Comparison of ENCODE assay signal across 1 cellular context in the genomic region with DNA sequence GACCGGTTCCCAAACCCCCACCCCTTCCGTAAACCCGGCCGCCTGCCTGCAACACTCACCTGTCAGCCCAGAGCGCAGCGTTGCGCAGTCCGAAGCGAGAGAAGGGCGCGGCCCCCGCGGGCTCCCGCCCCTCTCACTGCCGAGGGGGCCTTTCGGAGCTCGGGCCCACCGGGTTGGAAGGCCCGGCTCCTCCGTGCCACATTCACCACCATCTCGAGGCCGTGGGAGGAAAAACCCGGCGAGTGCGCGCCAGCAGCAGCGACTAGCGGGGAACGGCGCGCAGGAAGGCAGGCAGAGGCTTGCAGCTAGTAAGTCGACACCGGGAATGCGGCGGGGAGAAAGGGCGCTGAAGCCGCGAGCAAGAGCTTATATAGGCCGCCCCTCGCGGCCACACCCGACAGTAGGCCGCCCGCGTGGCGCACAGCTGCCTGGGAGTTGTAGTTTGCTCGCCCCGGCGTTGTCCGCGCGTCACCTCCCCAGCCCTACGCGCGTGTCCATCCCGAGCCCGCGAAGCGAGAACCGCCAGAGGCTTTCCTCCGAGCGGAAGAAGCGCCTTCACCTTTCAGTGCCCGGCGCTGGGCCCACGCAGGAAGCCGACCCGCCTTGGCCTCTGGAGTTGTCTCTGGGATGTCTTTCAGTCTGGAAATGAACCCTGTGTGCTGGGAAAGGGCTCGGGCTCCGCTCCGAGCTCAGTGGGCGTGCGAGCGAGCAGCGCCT.
TF ChIP-seq lines count a peak whose summit lies in the region.

No MANE protein-coding gene starts in this region.

TF ChIP-seq in WTC11, 78 proteins besides CTCF, POLR2A, EP300 and RAD21 (continued from another document and continues in another):
- TF ChIP-seq IRF2 (CRISPR knock-in tag; IDR thresholded peaks at IDR 0.05; ENCODE audit: borderline replicate concordance, low read depth) (no peak), NR1H2 (CRISPR knock-in tag; IDR thresholded peaks at IDR 0.05) (peak; percentile 67; the same call in 1 of the 2 replicates), CREB1 (CRISPR knock-in tag; IDR thresholded peaks at IDR 0.05) (peak; percentile 51; the same call in 1 of the 2 replicates), NR2C2 (CRISPR knock-in tag; IDR thresholded peaks at IDR 0.05) (no peak), ZNF416 (CRISPR knock-in tag; IDR thresholded peaks at IDR 0.05) (0 out of 2 replicates have a peak, but pooled peaks have one; percentile 65), GRHL2 (CRISPR knock-in tag; IDR thresholded peaks at IDR 0.05; ENCODE audit: insufficient replicate concordance, severe bottlenecking) (no peak), OVOL2 (CRISPR knock-in tag; IDR thresholded peaks at IDR 0.05; ENCODE audit: borderline replicate concordance) (no peak), NFE2L1 (CRISPR knock-in tag; IDR thresholded peaks at IDR 0.05) (peak; percentile 70; the same call in 1 of the 2 replicates), KAT7 (CRISPR knock-in tag; IDR thresholded peaks at IDR 0.05; ENCODE audit: borderline replicate concordance) (peak; percentile 97), ZNF317 (CRISPR knock-in tag; IDR thresholded peaks at IDR 0.05; ENCODE audit: borderline replicate concordance, low read depth) (no peak), ETV6 (CRISPR knock-in tag; IDR thresholded peaks at IDR 0.05) (peak; percentile 90), ZNF671 (CRISPR knock-in tag; IDR thresholded peaks at IDR 0.05) (peak; percentile 72; the same call in 1 of the 2 replicates), TCF7 (CRISPR knock-in tag; IDR thresholded peaks at IDR 0.05; ENCODE audit: low read depth) (0 out of 2 replicates have a peak, but pooled peaks have one; percentile 56), JUN (CRISPR knock-in tag; IDR thresholded peaks at IDR 0.05) (peak; percentile 89; the same call in 1 of the 2 replicates), ATF1 (CRISPR knock-in tag; IDR thresholded peaks at IDR 0.05) (peak; percentile 78; the same call in 1 of the 2 replicates), CBFB (CRISPR knock-in tag; IDR thresholded peaks at IDR 0.05; ENCODE audit: low read depth) (no peak; the same call in 1 of the 2 replicates), ZNF423 (CRISPR knock-in tag; IDR thresholded peaks at IDR 0.05) (no peak), NFATC4 (CRISPR knock-in tag; IDR thresholded peaks at IDR 0.05) (peak; percentile 82; the same call in 1 of the 2 replicates), ZNF396 (CRISPR knock-in tag; IDR thresholded peaks at IDR 0.05; ENCODE audit: borderline replicate concordance) (no peak)
- TF ChIP-seq, protein P1, sequence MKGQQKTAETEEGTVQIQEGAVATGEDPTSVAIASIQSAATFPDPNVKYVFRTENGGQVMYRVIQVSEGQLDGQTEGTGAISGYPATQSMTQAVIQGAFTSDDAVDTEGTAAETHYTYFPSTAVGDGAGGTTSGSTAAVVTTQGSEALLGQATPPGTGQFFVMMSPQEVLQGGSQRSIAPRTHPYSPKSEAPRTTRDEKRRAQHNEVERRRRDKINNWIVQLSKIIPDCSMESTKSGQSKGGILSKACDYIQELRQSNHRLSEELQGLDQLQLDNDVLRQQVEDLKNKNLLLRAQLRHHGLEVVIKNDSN (CRISPR knock-in tag; IDR thresholded peaks at IDR 0.05): peak; percentile 71
- TF ChIP-seq, protein P2, sequence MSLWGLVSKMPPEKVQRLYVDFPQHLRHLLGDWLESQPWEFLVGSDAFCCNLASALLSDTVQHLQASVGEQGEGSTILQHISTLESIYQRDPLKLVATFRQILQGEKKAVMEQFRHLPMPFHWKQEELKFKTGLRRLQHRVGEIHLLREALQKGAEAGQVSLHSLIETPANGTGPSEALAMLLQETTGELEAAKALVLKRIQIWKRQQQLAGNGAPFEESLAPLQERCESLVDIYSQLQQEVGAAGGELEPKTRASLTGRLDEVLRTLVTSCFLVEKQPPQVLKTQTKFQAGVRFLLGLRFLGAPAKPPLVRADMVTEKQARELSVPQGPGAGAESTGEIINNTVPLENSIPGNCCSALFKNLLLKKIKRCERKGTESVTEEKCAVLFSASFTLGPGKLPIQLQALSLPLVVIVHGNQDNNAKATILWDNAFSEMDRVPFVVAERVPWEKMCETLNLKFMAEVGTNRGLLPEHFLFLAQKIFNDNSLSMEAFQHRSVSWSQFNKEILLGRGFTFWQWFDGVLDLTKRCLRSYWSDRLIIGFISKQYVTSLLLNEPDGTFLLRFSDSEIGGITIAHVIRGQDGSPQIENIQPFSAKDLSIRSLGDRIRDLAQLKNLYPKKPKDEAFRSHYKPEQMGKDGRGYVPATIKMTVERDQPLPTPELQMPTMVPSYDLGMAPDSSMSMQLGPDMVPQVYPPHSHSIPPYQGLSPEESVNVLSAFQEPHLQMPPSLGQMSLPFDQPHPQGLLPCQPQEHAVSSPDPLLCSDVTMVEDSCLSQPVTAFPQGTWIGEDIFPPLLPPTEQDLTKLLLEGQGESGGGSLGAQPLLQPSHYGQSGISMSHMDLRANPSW (CRISPR knock-in tag; conservative IDR thresholded peaks at IDR 0.05; ENCODE audit: low read depth): no peak
- TF ChIP-seq, protein P3, sequence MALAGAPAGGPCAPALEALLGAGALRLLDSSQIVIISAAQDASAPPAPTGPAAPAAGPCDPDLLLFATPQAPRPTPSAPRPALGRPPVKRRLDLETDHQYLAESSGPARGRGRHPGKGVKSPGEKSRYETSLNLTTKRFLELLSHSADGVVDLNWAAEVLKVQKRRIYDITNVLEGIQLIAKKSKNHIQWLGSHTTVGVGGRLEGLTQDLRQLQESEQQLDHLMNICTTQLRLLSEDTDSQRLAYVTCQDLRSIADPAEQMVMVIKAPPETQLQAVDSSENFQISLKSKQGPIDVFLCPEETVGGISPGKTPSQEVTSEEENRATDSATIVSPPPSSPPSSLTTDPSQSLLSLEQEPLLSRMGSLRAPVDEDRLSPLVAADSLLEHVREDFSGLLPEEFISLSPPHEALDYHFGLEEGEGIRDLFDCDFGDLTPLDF (CRISPR knock-in tag; IDR thresholded peaks at IDR 0.05): no peak; the same call in 1 of the 2 replicates
- TF ChIP-seq, protein P4, sequence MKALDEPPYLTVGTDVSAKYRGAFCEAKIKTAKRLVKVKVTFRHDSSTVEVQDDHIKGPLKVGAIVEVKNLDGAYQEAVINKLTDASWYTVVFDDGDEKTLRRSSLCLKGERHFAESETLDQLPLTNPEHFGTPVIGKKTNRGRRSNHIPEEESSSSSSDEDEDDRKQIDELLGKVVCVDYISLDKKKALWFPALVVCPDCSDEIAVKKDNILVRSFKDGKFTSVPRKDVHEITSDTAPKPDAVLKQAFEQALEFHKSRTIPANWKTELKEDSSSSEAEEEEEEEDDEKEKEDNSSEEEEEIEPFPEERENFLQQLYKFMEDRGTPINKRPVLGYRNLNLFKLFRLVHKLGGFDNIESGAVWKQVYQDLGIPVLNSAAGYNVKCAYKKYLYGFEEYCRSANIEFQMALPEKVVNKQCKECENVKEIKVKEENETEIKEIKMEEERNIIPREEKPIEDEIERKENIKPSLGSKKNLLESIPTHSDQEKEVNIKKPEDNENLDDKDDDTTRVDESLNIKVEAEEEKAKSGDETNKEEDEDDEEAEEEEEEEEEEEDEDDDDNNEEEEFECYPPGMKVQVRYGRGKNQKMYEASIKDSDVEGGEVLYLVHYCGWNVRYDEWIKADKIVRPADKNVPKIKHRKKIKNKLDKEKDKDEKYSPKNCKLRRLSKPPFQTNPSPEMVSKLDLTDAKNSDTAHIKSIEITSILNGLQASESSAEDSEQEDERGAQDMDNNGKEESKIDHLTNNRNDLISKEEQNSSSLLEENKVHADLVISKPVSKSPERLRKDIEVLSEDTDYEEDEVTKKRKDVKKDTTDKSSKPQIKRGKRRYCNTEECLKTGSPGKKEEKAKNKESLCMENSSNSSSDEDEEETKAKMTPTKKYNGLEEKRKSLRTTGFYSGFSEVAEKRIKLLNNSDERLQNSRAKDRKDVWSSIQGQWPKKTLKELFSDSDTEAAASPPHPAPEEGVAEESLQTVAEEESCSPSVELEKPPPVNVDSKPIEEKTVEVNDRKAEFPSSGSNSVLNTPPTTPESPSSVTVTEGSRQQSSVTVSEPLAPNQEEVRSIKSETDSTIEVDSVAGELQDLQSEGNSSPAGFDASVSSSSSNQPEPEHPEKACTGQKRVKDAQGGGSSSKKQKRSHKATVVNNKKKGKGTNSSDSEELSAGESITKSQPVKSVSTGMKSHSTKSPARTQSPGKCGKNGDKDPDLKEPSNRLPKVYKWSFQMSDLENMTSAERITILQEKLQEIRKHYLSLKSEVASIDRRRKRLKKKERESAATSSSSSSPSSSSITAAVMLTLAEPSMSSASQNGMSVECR (CRISPR knock-in tag; IDR thresholded peaks at IDR 0.05; ENCODE audit: borderline replicate concordance): peak; percentile 96
- TF ChIP-seq, protein P5, sequence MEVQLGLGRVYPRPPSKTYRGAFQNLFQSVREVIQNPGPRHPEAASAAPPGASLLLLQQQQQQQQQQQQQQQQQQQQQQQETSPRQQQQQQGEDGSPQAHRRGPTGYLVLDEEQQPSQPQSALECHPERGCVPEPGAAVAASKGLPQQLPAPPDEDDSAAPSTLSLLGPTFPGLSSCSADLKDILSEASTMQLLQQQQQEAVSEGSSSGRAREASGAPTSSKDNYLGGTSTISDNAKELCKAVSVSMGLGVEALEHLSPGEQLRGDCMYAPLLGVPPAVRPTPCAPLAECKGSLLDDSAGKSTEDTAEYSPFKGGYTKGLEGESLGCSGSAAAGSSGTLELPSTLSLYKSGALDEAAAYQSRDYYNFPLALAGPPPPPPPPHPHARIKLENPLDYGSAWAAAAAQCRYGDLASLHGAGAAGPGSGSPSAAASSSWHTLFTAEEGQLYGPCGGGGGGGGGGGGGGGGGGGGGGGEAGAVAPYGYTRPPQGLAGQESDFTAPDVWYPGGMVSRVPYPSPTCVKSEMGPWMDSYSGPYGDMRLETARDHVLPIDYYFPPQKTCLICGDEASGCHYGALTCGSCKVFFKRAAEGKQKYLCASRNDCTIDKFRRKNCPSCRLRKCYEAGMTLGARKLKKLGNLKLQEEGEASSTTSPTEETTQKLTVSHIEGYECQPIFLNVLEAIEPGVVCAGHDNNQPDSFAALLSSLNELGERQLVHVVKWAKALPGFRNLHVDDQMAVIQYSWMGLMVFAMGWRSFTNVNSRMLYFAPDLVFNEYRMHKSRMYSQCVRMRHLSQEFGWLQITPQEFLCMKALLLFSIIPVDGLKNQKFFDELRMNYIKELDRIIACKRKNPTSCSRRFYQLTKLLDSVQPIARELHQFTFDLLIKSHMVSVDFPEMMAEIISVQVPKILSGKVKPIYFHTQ (CRISPR knock-in tag; IDR thresholded peaks at IDR 0.05): no peak
- TF ChIP-seq, protein P6, sequence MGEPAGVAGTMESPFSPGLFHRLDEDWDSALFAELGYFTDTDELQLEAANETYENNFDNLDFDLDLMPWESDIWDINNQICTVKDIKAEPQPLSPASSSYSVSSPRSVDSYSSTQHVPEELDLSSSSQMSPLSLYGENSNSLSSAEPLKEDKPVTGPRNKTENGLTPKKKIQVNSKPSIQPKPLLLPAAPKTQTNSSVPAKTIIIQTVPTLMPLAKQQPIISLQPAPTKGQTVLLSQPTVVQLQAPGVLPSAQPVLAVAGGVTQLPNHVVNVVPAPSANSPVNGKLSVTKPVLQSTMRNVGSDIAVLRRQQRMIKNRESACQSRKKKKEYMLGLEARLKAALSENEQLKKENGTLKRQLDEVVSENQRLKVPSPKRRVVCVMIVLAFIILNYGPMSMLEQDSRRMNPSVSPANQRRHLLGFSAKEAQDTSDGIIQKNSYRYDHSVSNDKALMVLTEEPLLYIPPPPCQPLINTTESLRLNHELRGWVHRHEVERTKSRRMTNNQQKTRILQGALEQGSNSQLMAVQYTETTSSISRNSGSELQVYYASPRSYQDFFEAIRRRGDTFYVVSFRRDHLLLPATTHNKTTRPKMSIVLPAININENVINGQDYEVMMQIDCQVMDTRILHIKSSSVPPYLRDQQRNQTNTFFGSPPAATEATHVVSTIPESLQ (CRISPR knock-in tag; IDR thresholded peaks at IDR 0.05): 0 out of 2 replicates have a peak, but pooled peaks have one; percentile 42
- TF ChIP-seq, protein P7, sequence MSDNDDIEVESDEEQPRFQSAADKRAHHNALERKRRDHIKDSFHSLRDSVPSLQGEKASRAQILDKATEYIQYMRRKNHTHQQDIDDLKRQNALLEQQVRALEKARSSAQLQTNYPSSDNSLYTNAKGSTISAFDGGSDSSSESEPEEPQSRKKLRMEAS (CRISPR knock-in tag; IDR thresholded peaks at IDR 0.05): peak; percentile 81
- TF ChIP-seq, protein P8, sequence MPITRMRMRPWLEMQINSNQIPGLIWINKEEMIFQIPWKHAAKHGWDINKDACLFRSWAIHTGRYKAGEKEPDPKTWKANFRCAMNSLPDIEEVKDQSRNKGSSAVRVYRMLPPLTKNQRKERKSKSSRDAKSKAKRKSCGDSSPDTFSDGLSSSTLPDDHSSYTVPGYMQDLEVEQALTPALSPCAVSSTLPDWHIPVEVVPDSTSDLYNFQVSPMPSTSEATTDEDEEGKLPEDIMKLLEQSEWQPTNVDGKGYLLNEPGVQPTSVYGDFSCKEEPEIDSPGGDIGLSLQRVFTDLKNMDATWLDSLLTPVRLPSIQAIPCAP (CRISPR knock-in tag; IDR thresholded peaks at IDR 0.05): peak; percentile 66; the same call in 1 of the 2 replicates
- TF ChIP-seq, protein P9, sequence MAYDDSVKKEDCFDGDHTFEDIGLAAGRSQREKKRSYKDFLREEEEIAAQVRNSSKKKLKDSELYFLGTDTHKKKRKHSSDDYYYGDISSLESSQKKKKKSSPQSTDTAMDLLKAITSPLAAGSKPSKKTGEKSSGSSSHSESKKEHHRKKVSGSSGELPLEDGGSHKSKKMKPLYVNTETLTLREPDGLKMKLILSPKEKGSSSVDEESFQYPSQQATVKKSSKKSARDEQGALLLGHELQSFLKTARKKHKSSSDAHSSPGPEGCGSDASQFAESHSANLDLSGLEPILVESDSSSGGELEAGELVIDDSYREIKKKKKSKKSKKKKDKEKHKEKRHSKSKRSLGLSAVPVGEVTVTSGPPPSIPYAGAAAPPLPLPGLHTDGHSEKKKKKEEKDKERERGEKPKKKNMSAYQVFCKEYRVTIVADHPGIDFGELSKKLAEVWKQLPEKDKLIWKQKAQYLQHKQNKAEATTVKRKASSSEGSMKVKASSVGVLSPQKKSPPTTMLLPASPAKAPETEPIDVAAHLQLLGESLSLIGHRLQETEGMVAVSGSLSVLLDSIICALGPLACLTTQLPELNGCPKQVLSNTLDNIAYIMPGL (CRISPR knock-in tag; IDR thresholded peaks at IDR 0.05): peak; percentile 94
- TF ChIP-seq, protein P10, sequence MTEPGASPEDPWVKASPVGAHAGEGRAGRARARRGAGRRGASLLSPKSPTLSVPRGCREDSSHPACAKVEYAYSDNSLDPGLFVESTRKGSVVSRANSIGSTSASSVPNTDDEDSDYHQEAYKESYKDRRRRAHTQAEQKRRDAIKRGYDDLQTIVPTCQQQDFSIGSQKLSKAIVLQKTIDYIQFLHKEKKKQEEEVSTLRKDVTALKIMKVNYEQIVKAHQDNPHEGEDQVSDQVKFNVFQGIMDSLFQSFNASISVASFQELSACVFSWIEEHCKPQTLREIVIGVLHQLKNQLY (CRISPR knock-in tag; IDR thresholded peaks at IDR 0.05): peak; percentile 90; the same call in 1 of the 2 replicates
- TF ChIP-seq, protein P11, sequence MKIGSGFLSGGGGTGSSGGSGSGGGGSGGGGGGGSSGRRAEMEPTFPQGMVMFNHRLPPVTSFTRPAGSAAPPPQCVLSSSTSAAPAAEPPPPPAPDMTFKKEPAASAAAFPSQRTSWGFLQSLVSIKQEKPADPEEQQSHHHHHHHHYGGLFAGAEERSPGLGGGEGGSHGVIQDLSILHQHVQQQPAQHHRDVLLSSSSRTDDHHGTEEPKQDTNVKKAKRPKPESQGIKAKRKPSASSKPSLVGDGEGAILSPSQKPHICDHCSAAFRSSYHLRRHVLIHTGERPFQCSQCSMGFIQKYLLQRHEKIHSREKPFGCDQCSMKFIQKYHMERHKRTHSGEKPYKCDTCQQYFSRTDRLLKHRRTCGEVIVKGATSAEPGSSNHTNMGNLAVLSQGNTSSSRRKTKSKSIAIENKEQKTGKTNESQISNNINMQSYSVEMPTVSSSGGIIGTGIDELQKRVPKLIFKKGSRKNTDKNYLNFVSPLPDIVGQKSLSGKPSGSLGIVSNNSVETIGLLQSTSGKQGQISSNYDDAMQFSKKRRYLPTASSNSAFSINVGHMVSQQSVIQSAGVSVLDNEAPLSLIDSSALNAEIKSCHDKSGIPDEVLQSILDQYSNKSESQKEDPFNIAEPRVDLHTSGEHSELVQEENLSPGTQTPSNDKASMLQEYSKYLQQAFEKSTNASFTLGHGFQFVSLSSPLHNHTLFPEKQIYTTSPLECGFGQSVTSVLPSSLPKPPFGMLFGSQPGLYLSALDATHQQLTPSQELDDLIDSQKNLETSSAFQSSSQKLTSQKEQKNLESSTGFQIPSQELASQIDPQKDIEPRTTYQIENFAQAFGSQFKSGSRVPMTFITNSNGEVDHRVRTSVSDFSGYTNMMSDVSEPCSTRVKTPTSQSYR (CRISPR knock-in tag; IDR thresholded peaks at IDR 0.05): no peak
